In genomic region chr17:77790143-77790829, GRCh38 we compare ENCODE assay signal across 20 cellular contexts.
A peak's percentile ranks its signal among the peaks of the same experiment; 100 is the strongest.
DNase-seq lines count a peak whose midpoint lies in the region; ATAC-seq and TF ChIP-seq lines count a peak whose summit lies in the region.
"Had no signal": no experiment of that assay in that cellular context is flagged by ENCODE, and none has a peak within 500 bp of the region (broad histone marks: within the 10 kb centered on the region; RNA-seq: fewer than 3 reads in every experiment).

No MANE protein-coding gene starts in this region.

- no peak for ATAC-seq in HG03521 (IDR thresholded peaks at IDR 0.05; ENCODE audit: unreplicated experiment)
- ATAC-seq: activated naive CD4-positive, alpha-beta T cell treated with anti-CD3 and anti-CD28 coated beads, Interleukin-2, amount 50 U/mL, for 72 hours; activated T-cell treated with anti-CD3 and anti-CD28 coated beads, Interleukin-2, amount 50 U/mL, for 4 hours; left lung; right cardiac atrium had no signal

- no peak overlapping the region for H3K27ac ChIP-seq in neural progenitor cell
- H3K27ac ChIP-seq: BLaER1, left lung, thoracic aorta, WERI-Rb-1 had no signal

- DNase-seq in NCI-H146 (lab: John Stamatoyannopoulos, UW) (peak; percentile 41), NCI-H146 treated with DMSO at 0.1 percent for 48 hours (lab: John Stamatoyannopoulos, UW; ENCODE audit: unreplicated experiment) (no peak), NCI-H2029 (lab: John Stamatoyannopoulos, UW) (peak; percentile 47), cerebellum (ENCODE audit: low spot score) (peak; percentile 49), neural progenitor cell (ENCODE audit: low spot score) (peak; percentile 42), NOMO-1 treated with DMSO at 0.1 percent for 48 hours (lab: John Stamatoyannopoulos, UW; ENCODE audit: unreplicated experiment) (no peak)
- no peak for DNase-seq in activated naive CD4-positive, alpha-beta T cell treated with anti-CD3 and anti-CD28 coated beads for 36 hours
- DNase-seq: activated CD4-positive, alpha-beta memory T cell treated with anti-CD3 and anti-CD28 coated beads, Interleukin-2, amount 10 ng/mL, durations not matched to agents 7 days and 5 days; activated T-cell treated with anti-CD3 and anti-CD28 coated beads, Interleukin-2, amount 50 U/mL, for 4 hours; left lung; MM.1S; NCI-H446 treated with DMSO at 0.1 percent for 48 hours; occipital lobe; right cardiac atrium; SHP77 treated with DMSO at 0.1 percent for 48 hours; WERI-Rb-1 had no signal

- no peaks in the 10 kb centered on the region for H4K20me1 ChIP-seq in neural progenitor cell (ENCODE audit: low read depth)
- H4K20me1 ChIP-seq: BLaER1 had no signal

- CTCF ChIA-PET in activated naive CD4-positive, alpha-beta T cell treated with anti-CD3 and anti-CD28 coated beads for 36 hours (lab: Charles Lee), result interaction anchor here (1.0 kb wide), 1 partner anchor 223 kb away, joined by 3 read pairs; no protein-coding TSS in a partner anchor

- H2AFZ ChIP-seq in neural progenitor cell (replicated peaks), result peak overlapping the region; percentile 69

- TF ChIP-seq CTCF in neural progenitor cell (IDR thresholded peaks at IDR 0.05), result no peak

- peaks cover 39% of the 10 kb centered on the region for H3K4me1 Mint-ChIP-seq in neural progenitor cell
- H3K4me1 Mint-ChIP-seq in activated naive CD4-positive, alpha-beta T cell treated with anti-CD3 and anti-CD28 coated beads for 36 hours (ENCODE audit: low read depth), result no peaks in the 10 kb centered on the region

- no peak overlapping the region for H3K27ac Mint-ChIP-seq in neural progenitor cell
- no peak overlapping the region for H3K27ac Mint-ChIP-seq in activated naive CD4-positive, alpha-beta T cell treated with anti-CD3 and anti-CD28 coated beads for 36 hours
- H3K27ac Mint-ChIP-seq: activated CD4-positive, alpha-beta memory T cell treated with anti-CD3 and anti-CD28 coated beads, Interleukin-2, amount 10 ng/mL, durations not matched to agents 7 days and 5 days; activated naive CD4-positive, alpha-beta T cell treated with anti-CD3 and anti-CD28 coated beads, Interleukin-2, amount 50 U/mL, for 72 hours had no signal

- H3K9me3 Mint-ChIP-seq in neural progenitor cell, result no peaks in the 10 kb centered on the region
- H3K9me3 Mint-ChIP-seq in activated naive CD4-positive, alpha-beta T cell treated with anti-CD3 and anti-CD28 coated beads for 36 hours, result no peaks in the 10 kb centered on the region
- H3K9me3 Mint-ChIP-seq: activated CD4-positive, alpha-beta memory T cell treated with anti-CD3 and anti-CD28 coated beads, Interleukin-2, amount 10 ng/mL, durations not matched to agents 7 days and 5 days; activated naive CD4-positive, alpha-beta T cell treated with anti-CD3 and anti-CD28 coated beads, Interleukin-2, amount 50 U/mL, for 72 hours; activated T-cell treated with anti-CD3 and anti-CD28 coated beads, Interleukin-2, amount 50 U/mL, for 4 hours had no signal

- no peaks in the 10 kb centered on the region for H3K36me3 ChIP-seq in neural progenitor cell
- H3K36me3 ChIP-seq: BLaER1, left lung, thoracic aorta, WERI-Rb-1 had no signal

- no peaks in the 10 kb centered on the region for H3K9me3 ChIP-seq in neural progenitor cell (ENCODE audit: low read depth)
- H3K9me3 ChIP-seq: BLaER1, left lung, thoracic aorta had no signal

- H3F3A ChIP-seq in neural progenitor cell (ENCODE audit: low read depth), result peaks cover 18% of the 10 kb centered on the region

- no peaks in the 10 kb centered on the region for H3K36me3 Mint-ChIP-seq in neural progenitor cell
- H3K36me3 Mint-ChIP-seq in activated naive CD4-positive, alpha-beta T cell treated with anti-CD3 and anti-CD28 coated beads for 36 hours (ENCODE audit: low read depth), result no peaks in the 10 kb centered on the region
- H3K36me3 Mint-ChIP-seq: activated naive CD4-positive, alpha-beta T cell treated with anti-CD3 and anti-CD28 coated beads, Interleukin-2, amount 50 U/mL, for 72 hours had no signal

- no peak overlapping the region for H3K9ac ChIP-seq in neural progenitor cell
- H3K9ac ChIP-seq: BLaER1 had no signal

- H3K27me3 Mint-ChIP-seq in neural progenitor cell (ENCODE audit: insufficient read depth, low read depth), result peaks cover 22% of the 10 kb centered on the region
- H3K27me3 Mint-ChIP-seq in activated naive CD4-positive, alpha-beta T cell treated with anti-CD3 and anti-CD28 coated beads for 36 hours (ENCODE audit: low read depth), result no peaks in the 10 kb centered on the region

- H3K4me3 Mint-ChIP-seq in neural progenitor cell, result peak overlapping the region; percentile 35
- H3K4me3 Mint-ChIP-seq in activated naive CD4-positive, alpha-beta T cell treated with anti-CD3 and anti-CD28 coated beads for 36 hours, result no peak overlapping the region
- H3K4me3 Mint-ChIP-seq: activated CD4-positive, alpha-beta memory T cell treated with anti-CD3 and anti-CD28 coated beads, Interleukin-2, amount 10 ng/mL, durations not matched to agents 7 days and 5 days; activated T-cell treated with anti-CD3 and anti-CD28 coated beads, Interleukin-2, amount 50 U/mL, for 4 hours had no signal

- peaks cover 11% of the 10 kb centered on the region for H3K4me1 ChIP-seq in neural progenitor cell
- H3K4me1 ChIP-seq: left lung had no signal

- H3K4me2 ChIP-seq in neural progenitor cell, result peak overlapping the region; percentile 41
- H3K4me2 ChIP-seq: BLaER1 had no signal

- H3K4me3 ChIP-seq in neural progenitor cell, result no peak overlapping the region
- H3K4me3 ChIP-seq: BLaER1, left lung, thoracic aorta had no signal

- intact Hi-C loops in activated naive CD4-positive, alpha-beta T cell treated with anti-CD3 and anti-CD28 coated beads for 36 hours (cut with micrococcal nuclease), result no loop called here

- peaks cover 84% of the 10 kb centered on the region for H3K27me3 ChIP-seq in neural progenitor cell
- H3K27me3 ChIP-seq: BLaER1 had no signal

- H3K79me2 ChIP-seq in neural progenitor cell (ENCODE audit: low read depth), result no peaks in the 10 kb centered on the region

Comparison
In these comparisons a context has a peak if more than half of its experiments do, and no peak if none do; other contexts are left out.
1. DNase-seq: peak in NCI-H146 (single experiment), NCI-H2029 (single experiment), cerebellum (single experiment) and neural progenitor cell (single experiment); none in NCI-H146 treated with DMSO at 0.1 percent for 48 hours (single experiment), activated naive CD4-positive, alpha-beta T cell treated with anti-CD3 and anti-CD28 coated beads for 36 hours (single experiment) and NOMO-1 treated with DMSO at 0.1 percent for 48 hours (single experiment).